In the genomic region with DNA sequence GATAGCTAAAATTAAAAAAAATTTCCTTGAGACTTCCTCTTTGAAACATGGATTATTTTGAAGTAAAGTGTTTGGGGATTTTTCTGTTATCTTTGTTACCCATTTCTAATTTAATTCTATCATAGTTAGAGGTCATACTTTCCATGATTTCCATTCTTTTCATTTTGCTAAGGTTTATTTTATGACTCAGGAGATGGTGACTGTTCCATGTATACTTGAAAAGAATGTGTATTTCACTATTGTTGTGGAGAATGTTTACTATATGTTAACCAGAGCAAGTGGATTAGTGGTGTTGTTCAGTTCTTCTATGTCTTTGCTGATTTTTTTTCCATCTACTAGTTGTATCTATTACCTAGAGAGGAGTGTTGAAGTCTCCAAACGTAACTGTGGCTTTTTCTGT, we compare ENCODE assay signal across 1 cellular context.
TF ChIP-seq lines count a peak whose summit lies in the region.

No MANE protein-coding gene starts in this region.

TF ChIP-seq in IMR-90, 13 proteins besides CTCF, POLR2A, EP300 and RAD21:
- TF ChIP-seq SMC3 (IDR thresholded peaks at IDR 0.05; ENCODE audit: low read depth, low read length) (no peak), CHD1 (IDR thresholded peaks at IDR 0.05; ENCODE audit: low read depth, low read length) (no peak), RFX5 (IDR thresholded peaks at IDR 0.05; ENCODE audit: low read depth, low read length) (no peak), NFE2L2 (IDR thresholded peaks at IDR 0.05; ENCODE audit: low read depth, low read length) (no peak), MAZ (IDR thresholded peaks at IDR 0.05; ENCODE audit: borderline replicate concordance, low read depth, low read length) (no peak), BHLHE40 (IDR thresholded peaks at IDR 0.05; ENCODE audit: low read depth, low read length) (no peak), RCOR1 (IDR thresholded peaks at IDR 0.05; ENCODE audit: insufficient replicate concordance, low read length) (no peak), MAFK (IDR thresholded peaks at IDR 0.05; ENCODE audit: low read depth, low read length) (no peak), FOS (IDR thresholded peaks at IDR 0.05; ENCODE audit: low read depth, low read length) (no peak), MXI1 (IDR thresholded peaks at IDR 0.05; ENCODE audit: borderline replicate concordance, low read depth, low read length) (no peak), CEBPB (IDR thresholded peaks at IDR 0.05; ENCODE audit: low read depth, low read length) (no peak)
- TF ChIP-seq, protein P1, sequence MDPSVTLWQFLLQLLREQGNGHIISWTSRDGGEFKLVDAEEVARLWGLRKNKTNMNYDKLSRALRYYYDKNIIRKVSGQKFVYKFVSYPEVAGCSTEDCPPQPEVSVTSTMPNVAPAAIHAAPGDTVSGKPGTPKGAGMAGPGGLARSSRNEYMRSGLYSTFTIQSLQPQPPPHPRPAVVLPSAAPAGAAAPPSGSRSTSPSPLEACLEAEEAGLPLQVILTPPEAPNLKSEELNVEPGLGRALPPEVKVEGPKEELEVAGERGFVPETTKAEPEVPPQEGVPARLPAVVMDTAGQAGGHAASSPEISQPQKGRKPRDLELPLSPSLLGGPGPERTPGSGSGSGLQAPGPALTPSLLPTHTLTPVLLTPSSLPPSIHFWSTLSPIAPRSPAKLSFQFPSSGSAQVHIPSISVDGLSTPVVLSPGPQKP (IDR thresholded peaks at IDR 0.05; ENCODE audit: borderline replicate concordance, low read depth, low read length): no peak
- TF ChIP-seq, protein P2, sequence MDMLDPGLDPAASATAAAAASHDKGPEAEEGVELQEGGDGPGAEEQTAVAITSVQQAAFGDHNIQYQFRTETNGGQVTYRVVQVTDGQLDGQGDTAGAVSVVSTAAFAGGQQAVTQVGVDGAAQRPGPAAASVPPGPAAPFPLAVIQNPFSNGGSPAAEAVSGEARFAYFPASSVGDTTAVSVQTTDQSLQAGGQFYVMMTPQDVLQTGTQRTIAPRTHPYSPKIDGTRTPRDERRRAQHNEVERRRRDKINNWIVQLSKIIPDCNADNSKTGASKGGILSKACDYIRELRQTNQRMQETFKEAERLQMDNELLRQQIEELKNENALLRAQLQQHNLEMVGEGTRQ (IDR thresholded peaks at IDR 0.05; ENCODE audit: low read depth, low read length): no peak
TF ChIP-seq in IMR-90: peak in this region for 0.
